8 cellular contexts compared by ENCODE assay signal in genomic region chr10:119030421-119031250, GRCh38. TPM values are rescaled to one million over a fixed set of nuclear protein-coding genes. Genes with fewer than 3 reads are reported as not detected.
A peak's percentile ranks its signal among the peaks of the same experiment; 100 is the strongest.
DNase-seq lines count a peak whose midpoint lies in the region; ATAC-seq, FAIRE-seq and TF ChIP-seq lines count a peak whose summit lies in the region.

No MANE protein-coding gene starts in this region.

- no peaks in the 10 kb centered on the region for H3K79me2 ChIP-seq in endothelial cell of umbilical vein (ENCODE audit: control insufficient read depth, insufficient read depth, low read length)

- no peak overlapping the region for H2AFZ ChIP-seq in endothelial cell of umbilical vein (ENCODE audit: low read depth, low read length)

- H3K27me3 ChIP-seq in endothelial cell of umbilical vein (ENCODE audit: control insufficient read depth in 2 of 2, insufficient read depth in 2 of 2, low read length in 2 of 2) (no peaks in the 10 kb centered on the region), thyroid gland (no peaks in the 10 kb centered on the region)

- H3K4me3 Mint-ChIP-seq in naive thymus-derived CD8-positive, alpha-beta T cell, result peak overlapping the region; percentile 61 to 87 (median 78)

- H3K27ac Mint-ChIP-seq in naive thymus-derived CD8-positive, alpha-beta T cell, result peak overlapping the region in 1 of 10 donors; percentile 58

- H3K4me1 ChIP-seq in endothelial cell of umbilical vein (ENCODE audit: control insufficient read depth, extremely low read depth, insufficient read depth, low read length), result peaks cover 8% of the 10 kb centered on the region
- H3K4me1 ChIP-seq in thyroid gland, result peaks cover 19 to 30% of the 10 kb centered on the region in 2 donors

- POLR2A ChIA-PET in endothelial cell of umbilical vein (lab: Charles Lee), result interaction anchor here (0.6 kb wide), 1 partner anchor 48 kb away, joined by 3 read pairs; no protein-coding TSS in a partner anchor
- POLR2A ChIA-PET in naive thymus-derived CD8-positive, alpha-beta T cell (lab: Charles Lee), result interaction anchor here (1.1 kb wide), 1 partner anchor 276 kb away, joined by 4 read pairs; the partner anchor contains the start of gene CACUL1

- DNase-seq in AG09309 (ENCODE audit: low read depth) (no peak), NCI-H460 (ENCODE audit: extremely low read depth, low read depth) (peak; percentile 41), endothelial cell of umbilical vein (ENCODE audit: low read depth, low spot score) (peak; percentile 51), thyroid gland (peak; percentile 70 to 75)
- DNase-seq in activated CD4-positive, alpha-beta T cell treated with anti-CD3 and anti-CD28 coated beads, Interleukin-2, amount 50 U/mL, for 48 hours, result peak; percentile 57 to 66
- DNase-seq in naive thymus-derived CD8-positive, alpha-beta T cell, result peak in 8 of 10 donors; percentile 17 to 43 (median 25)

- no peak overlapping the region for H3K9ac ChIP-seq in endothelial cell of umbilical vein (replicated peaks; ENCODE audit: extremely low read depth, insufficient read depth, low read length)

- no peaks in the 10 kb centered on the region for H3K9me3 Mint-ChIP-seq in naive thymus-derived CD8-positive, alpha-beta T cell

- TF ChIP-seq POLR2A in endothelial cell of umbilical vein (IDR thresholded peaks at IDR 0.05; ENCODE audit: low read depth, low read length) (no peak), thyroid gland (IDR thresholded peaks at IDR 0.05) (peak in 1 of 2 donors; percentile 22)

- H3K27ac ChIP-seq in endothelial cell of umbilical vein (ENCODE audit: insufficient read depth, low read depth, low read length), result no peak overlapping the region
- peak overlapping the region in 1 of 3 donors; percentile 67 for H3K27ac ChIP-seq in thyroid gland

- intact Hi-C loops in endothelial cell of umbilical vein (cut with micrococcal nuclease) (no loop called here), thyroid gland (cut with DNase I) (no loop called here)

- 24 to 30% methylated on average over 13 to 14 of the region's 65 CpGs for WGBS in thyroid gland, 2 donors

- TF ChIP-seq CTCF in AG09309 (IDR thresholded peaks at IDR 0.05; ENCODE audit: control insufficient read depth, insufficient read depth, low read depth, low read length, missing control alignments), result no peak
- no peak for TF ChIP-seq CTCF in endothelial cell of umbilical vein (IDR thresholded peaks at IDR 0.05; ENCODE audit: extremely low read depth in 1 of 2, insufficient read depth in 1 of 2, low read depth in 1 of 2, low read length in 2 of 2)
- TF ChIP-seq CTCF in thyroid gland (IDR thresholded peaks at IDR 0.05), result peak in 2 of 6 experiments; percentile 14 to 20

- peak; percentile 65 for FAIRE-seq in endothelial cell of umbilical vein (lab: Jason Lieb, UNC)

- peak overlapping the region; percentile 43 for H3K4me2 ChIP-seq in endothelial cell of umbilical vein (ENCODE audit: insufficient read depth, low read length)

- peaks cover 3 to 18% (median 8%) of the 10 kb centered on the region in 4 donors for H3K4me1 Mint-ChIP-seq in naive thymus-derived CD8-positive, alpha-beta T cell

- peaks cover 0 to 2% (median 0%) of the 10 kb centered on the region in 5 donors for H3K27me3 Mint-ChIP-seq in naive thymus-derived CD8-positive, alpha-beta T cell

- H3K36me3 ChIP-seq in endothelial cell of umbilical vein (ENCODE audit: control insufficient read depth in 2 of 2, extremely low read depth in 1 of 2, insufficient read depth in 2 of 2, low read length in 2 of 2) (peaks cover 2 to 8% of the 10 kb centered on the region in 2 experiments), thyroid gland (peaks cover 16 to 17% of the 10 kb centered on the region in 2 donors)

- dilution Hi-C loops in endothelial cell of umbilical vein (cut with MboI; ENCODE audit: extremely low pct_ligation_motif_present, low sequenced_read_pairs), result no loop called here

- H3K4me3 ChIP-seq in AG09309 (ENCODE audit: control insufficient read depth, low read depth, low read length) (peak overlapping the region; percentile 38), endothelial cell of umbilical vein (replicated peaks in 1 of 3; ENCODE audit: insufficient read depth in 1 of 3, low read depth in 1 of 3, low read length in 3 of 3) (peak overlapping the region in 2 of 3 experiments; percentile 16 to 30), thyroid gland (replicated peaks in 1 of 3) (peak overlapping the region in 2 of 3 donors; percentile 13 to 57)

- no peaks in the 10 kb centered on the region for H3K9me1 ChIP-seq in endothelial cell of umbilical vein (replicated peaks; ENCODE audit: control insufficient read depth, extremely low read depth, insufficient read depth, low read length)

- CTCF ChIA-PET in endothelial cell of umbilical vein (lab: Charles Lee), result interaction anchor here (1.1 to 1.7 kb wide), 2 partner anchors 277 to 462 kb away, joined by 3 to 7 read pairs; no protein-coding TSS in a partner anchor

- H3K9me3 ChIP-seq in endothelial cell of umbilical vein (replicated peaks; ENCODE audit: control insufficient read depth, insufficient read depth, low read length), result no peaks in the 10 kb centered on the region
- no peaks in the 10 kb centered on the region for H3K9me3 ChIP-seq in thyroid gland

- peaks cover 3% of the 10 kb centered on the region for H4K20me1 ChIP-seq in endothelial cell of umbilical vein (replicated peaks; ENCODE audit: control insufficient read depth, extremely low read depth, insufficient read depth, low read length)

- no TSS peak for BruUV-seq in endothelial cell of umbilical vein (replicated peaks; lab: Mats Ljungman, UMichigan)

- peaks cover 0 to 27% (median 0%) of the 10 kb centered on the region in 3 donors for H3K36me3 Mint-ChIP-seq in naive thymus-derived CD8-positive, alpha-beta T cell

- ATAC-seq in GM18508 (IDR thresholded peaks at IDR 0.05; ENCODE audit: insufficient read depth, unreplicated experiment) (peak; percentile 40), HG02943 (IDR thresholded peaks at IDR 0.05; ENCODE audit: low read depth, unreplicated experiment) (peak; percentile 43)
- peak; percentile 56 to 69 for ATAC-seq in naive thymus-derived CD8-positive, alpha-beta T cell

TF ChIP-seq in endothelial cell of umbilical vein, 7 proteins besides CTCF, POLR2A, EP300 and RAD21:
- TF ChIP-seq POLR2AphosphoS5 (IDR thresholded peaks at IDR 0.05; ENCODE audit: insufficient read depth, low read depth, low read length) (peak; percentile 56), JUN (IDR thresholded peaks at IDR 0.05; ENCODE audit: borderline replicate concordance, insufficient read depth, insufficient read length, low read depth) (no peak)

RNA-seq across cellular contexts. Expression of gene NANOS1, which starts 1.1 kb away (rescaled TPM):
- total RNA-seq in NCI-H460 (2014; rRNA removed; shearing (Covaris generic)), result 1.6 and 1.8 TPM in 2 replicates
- 0.31 and 6.5 TPM in 2 replicates for polyA plus RNA-seq in NCI-H460 (2014; cell fraction: nucleus; rRNA removed)
- total RNA-seq in endothelial cell of umbilical vein (0.40 and 0.76 TPM in 2 replicates), thyroid gland (10 to 100 TPM; 16.5 to 25.0 (median 20.4) TPM)
- 0.29 and 0.30 TPM in 2 replicates for polyA plus RNA-seq in endothelial cell of umbilical vein
- 0.30 and 0.45 TPM in 2 replicates for polyA plus RNA-seq in endothelial cell of umbilical vein (2011; cell fraction: cytosol; rRNA removed)
- polyA plus RNA-seq in endothelial cell of umbilical vein (2011; cell fraction: nucleus; rRNA removed), result 0.08 and 0.22 TPM in 2 replicates
- polyA plus RNA-seq in endothelial cell of umbilical vein (2012), result 0.18 and 0.20 TPM in 2 replicates
- polyA minus RNA-seq in endothelial cell of umbilical vein, result 0.12 TPM in 1 of 2 replicates, not detected in the other
- polyA minus RNA-seq in endothelial cell of umbilical vein (2011; cell fraction: cytosol; rRNA and poly(A)+ RNA removed), result 3.5 TPM
- 0.14 and 0.24 TPM in 2 replicates for polyA minus RNA-seq in endothelial cell of umbilical vein (2011; cell fraction: nucleus; rRNA and poly(A)+ RNA removed)
- under 1 TPM; 0.55 to 0.60 TPM for total RNA-seq in naive thymus-derived CD8-positive, alpha-beta T cell
- under 1 TPM in 1 of 3 donors, not detected in 2; 0.05 TPM for polyA plus RNA-seq in naive thymus-derived CD8-positive, alpha-beta T cell

RNA-seq across cellular contexts. Expression of gene EIF3A, which starts 50.0 kb away (rescaled TPM):
- 204 and 235 TPM in 2 replicates for total RNA-seq in NCI-H460 (2014; rRNA removed; shearing (Covaris generic))
- 63.4 and 87.8 TPM in 2 replicates for polyA plus RNA-seq in NCI-H460 (2014; cell fraction: nucleus; rRNA removed)
- total RNA-seq in endothelial cell of umbilical vein, result 149 and 159 TPM in 2 replicates
- polyA plus RNA-seq in endothelial cell of umbilical vein, result 11.7 and 27.6 TPM in 2 replicates
- 37.3 and 40.8 TPM in 2 replicates for polyA plus RNA-seq in endothelial cell of umbilical vein (2011; cell fraction: cytosol; rRNA removed)
- 57.0 and 60.2 TPM in 2 replicates for polyA plus RNA-seq in endothelial cell of umbilical vein (2011; cell fraction: nucleus; rRNA removed)
- 135 and 150 TPM in 2 replicates for polyA plus RNA-seq in endothelial cell of umbilical vein (2012)
- 78.0 and 82.1 TPM in 2 replicates for polyA minus RNA-seq in endothelial cell of umbilical vein
- polyA minus RNA-seq in endothelial cell of umbilical vein (2011; cell fraction: cytosol; rRNA and poly(A)+ RNA removed), result 60.1 TPM
- polyA minus RNA-seq in endothelial cell of umbilical vein (2011; cell fraction: nucleus; rRNA and poly(A)+ RNA removed), result 80.1 and 122 TPM in 2 replicates
- total RNA-seq in naive thymus-derived CD8-positive, alpha-beta T cell, result 10 to 100 TPM; 88.2 to 93.6 TPM
- 10 to 100 TPM; 30.0 to 56.2 (median 45.0) TPM for polyA plus RNA-seq in naive thymus-derived CD8-positive, alpha-beta T cell
- 100 to 1,000 TPM in 2 of 4 donors, 10 to 100 TPM in 2; 85.6 to 113 (median 102) TPM for total RNA-seq in thyroid gland
